In the genomic region with DNA sequence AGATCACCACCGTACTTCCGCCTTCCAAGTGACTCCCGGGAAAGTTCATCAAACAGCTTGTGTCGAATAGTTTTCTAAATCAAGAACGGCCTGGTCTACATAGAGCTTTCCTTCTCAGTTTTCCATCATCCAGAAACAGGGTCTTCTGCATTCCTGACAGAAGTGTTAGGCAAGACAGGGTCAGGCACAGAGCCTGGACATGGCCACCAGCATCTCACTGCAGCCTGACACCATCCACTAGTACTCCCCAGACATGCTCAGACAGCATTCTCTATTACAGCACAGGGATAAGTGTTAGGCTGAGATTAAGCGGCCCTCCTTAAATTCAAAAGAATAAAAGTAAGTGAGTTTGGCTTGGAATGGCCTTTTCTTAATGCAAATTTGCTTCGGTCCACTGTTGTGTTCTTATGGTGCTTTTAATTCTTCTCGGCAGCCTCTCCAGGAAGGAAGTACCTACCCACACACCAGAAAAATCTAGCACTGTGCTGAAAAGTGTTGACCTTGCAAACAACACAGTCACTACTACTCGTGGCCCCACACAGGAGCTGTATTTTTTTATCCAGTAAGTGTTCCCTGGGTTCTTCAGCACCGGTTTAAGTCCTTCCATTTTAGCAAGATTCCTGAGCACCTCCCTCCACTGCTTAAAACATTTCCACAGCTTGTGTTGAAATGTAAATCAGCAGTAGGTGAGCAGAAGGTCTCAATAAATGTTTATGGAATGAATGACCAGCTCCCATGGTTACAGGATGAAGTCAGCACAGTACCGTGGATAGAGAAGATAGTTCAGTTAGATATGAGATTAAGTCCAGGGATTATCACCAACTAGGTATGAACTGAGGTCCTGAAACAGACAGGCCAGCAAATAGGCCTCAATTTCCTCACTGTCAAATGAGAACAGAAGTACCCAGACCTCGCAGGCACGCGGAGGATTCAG, we compare ENCODE assay signal across 11 cellular contexts. TPM values are rescaled to one million over a fixed set of nuclear protein-coding genes. Genes with fewer than 3 reads are reported as not detected.
DNase-seq lines count a peak whose midpoint lies in the region; ATAC-seq and TF ChIP-seq lines count a peak whose summit lies in the region.
"Had no signal": no experiment of that assay in that cellular context is flagged by ENCODE, and none has a peak within 500 bp of the region (broad histone marks: within the 10 kb centered on the region; RNA-seq: fewer than 3 reads in every experiment).

No MANE protein-coding gene starts in this region.

- H3K9me3 ChIP-seq in cardiac muscle cell (ENCODE audit: low read depth), result no peaks in the 10 kb centered on the region
- no peaks in the 10 kb centered on the region for H3K9me3 ChIP-seq in thyroid gland
- no peaks in the 10 kb centered on the region for H3K9me3 ChIP-seq in testis
- H3K9me3 ChIP-seq: ovary had no signal

- TF ChIP-seq POLR2A in thyroid gland (IDR thresholded peaks at IDR 0.05) (no peak), testis (IDR thresholded peaks at IDR 0.05) (no peak)

- 69 to 71% methylated on average over 14 of the region's 14 CpGs for WGBS in thyroid gland, 2 donors
- WGBS in testis, 2 donors, result 84 to 87% methylated on average over 14 of the region's 14 CpGs

- H3K27ac ChIP-seq in cardiac muscle cell (peak overlapping the region; percentile 10), thyroid gland (peak overlapping the region in 2 of 3 donors; percentile 20 to 39), testis (no peak overlapping the region)
- H3K27ac ChIP-seq: C4-2B, ovary had no signal

- H3K4me3 ChIP-seq in cardiac muscle cell (no peak overlapping the region), thyroid gland (replicated peaks in 1 of 3) (no peak overlapping the region), testis (no peak overlapping the region)
- H3K4me3 ChIP-seq: ovary had no signal

- H3K4me1 ChIP-seq in cardiac muscle cell (ENCODE audit: low read depth), result peaks cover 6% of the 10 kb centered on the region
- peaks cover 12 to 21% of the 10 kb centered on the region in 2 donors for H3K4me1 ChIP-seq in thyroid gland
- H3K4me1 ChIP-seq in testis, result no peaks in the 10 kb centered on the region

- ATAC-seq in Right ventricle myocardium inferior, result no peak
- ATAC-seq in activated naive CD4-positive, alpha-beta T cell treated with anti-CD3 and anti-CD28 coated beads, Interleukin-2, amount 50 U/mL, for 72 hours, result no peak

- H3K9me3 Mint-ChIP-seq in activated naive CD4-positive, alpha-beta T cell treated with anti-CD3 and anti-CD28 coated beads, Interleukin-2, amount 50 U/mL, for 72 hours, result no peaks in the 10 kb centered on the region

- H3K36me3 ChIP-seq in cardiac muscle cell, result no peaks in the 10 kb centered on the region
- H3K36me3 ChIP-seq in thyroid gland, result peaks cover 0 to 4% of the 10 kb centered on the region in 2 donors
- H3K36me3 ChIP-seq in testis (ENCODE audit: low read depth, missing control alignments), result no peaks in the 10 kb centered on the region
- H3K36me3 ChIP-seq: ovary had no signal

- H3K36me3 Mint-ChIP-seq in activated naive CD4-positive, alpha-beta T cell treated with anti-CD3 and anti-CD28 coated beads, Interleukin-2, amount 50 U/mL, for 72 hours, result peaks cover 5 to 43% of the 10 kb centered on the region in 2 donors

- TF ChIP-seq CTCF in cardiac muscle cell (IDR thresholded peaks at IDR 0.05; ENCODE audit: low read depth, low read length) (no peak), thyroid gland (IDR thresholded peaks at IDR 0.05) (no peak), testis (IDR thresholded peaks at IDR 0.05) (no peak)

- peak overlapping the region; percentile 69 for H3K27ac Mint-ChIP-seq in activated naive CD4-positive, alpha-beta T cell treated with anti-CD3 and anti-CD28 coated beads, Interleukin-2, amount 50 U/mL, for 72 hours

- no peaks in the 10 kb centered on the region for H3K27me3 ChIP-seq in cardiac muscle cell
- no peaks in the 10 kb centered on the region for H3K27me3 ChIP-seq in thyroid gland
- H3K27me3 ChIP-seq in testis, result no peaks in the 10 kb centered on the region
- H3K27me3 ChIP-seq: ovary had no signal

- no peak for DNase-seq in cardiac muscle cell (ENCODE audit: low read depth in 1 of 2, low spot score in 1 of 2)
- DNase-seq in Right ventricle myocardium inferior (ENCODE audit: missing footprints), result no peak
- no peak for DNase-seq in activated naive CD4-positive, alpha-beta T cell treated with anti-CD3 and anti-CD28 coated beads, Interleukin-2, amount 50 U/mL, for 72 hours (ENCODE audit: low spot score in 2 of 2)
- peak; percentile 42 for DNase-seq in kidney tubule cell (ENCODE audit: low spot score)
- DNase-seq in thyroid gland, result no peak
- no peak for DNase-seq in mesenteric fat pad (ENCODE audit: low spot score)
- DNase-seq in testis, result no peak
- DNase-seq in NCI-H1092 (lab: John Stamatoyannopoulos, UW), result no peak
- DNase-seq: NCI-H1436, ovary had no signal

- intact Hi-C loops in Right ventricle myocardium inferior (cut with DNase I) (no loop called here), thyroid gland (cut with DNase I) (no loop called here), testis (cut with DNase I; ENCODE audit: low total_unique reads) (no loop called here)

RNA-seq across cellular contexts. Expression of gene SETD3, which starts 44.1 kb away (rescaled TPM):
- total RNA-seq in cardiac muscle cell (59.4 and 67.5 TPM in 2 replicates), Right ventricle myocardium inferior (97.2 TPM), thyroid gland (100 to 1,000 TPM; 119 to 141 (median 130) TPM), mesenteric fat pad (61.5 TPM), testis (100 to 1,000 TPM; 135 to 160 TPM)
- polyA plus RNA-seq in cardiac muscle cell (60.1 and 71.4 TPM in 2 replicates), testis (ENCODE audit: insufficient read depth, low read depth, low replicate concordance) (186 TPM)
- 10 to 100 TPM; 42.3 to 49.8 TPM for total RNA-seq in activated naive CD4-positive, alpha-beta T cell treated with anti-CD3 and anti-CD28 coated beads, Interleukin-2, amount 50 U/mL, for 72 hours

RNA-seq across cellular contexts. Expression of gene CCNK, which starts 44.7 kb away (rescaled TPM):
- total RNA-seq in cardiac muscle cell (14.2 and 17.3 TPM in 2 replicates), Right ventricle myocardium inferior (29.2 TPM), thyroid gland (10 to 100 TPM; 14.4 to 36.9 (median 24.4) TPM), mesenteric fat pad (48.2 TPM), testis (10 to 100 TPM; 69.1 to 73.1 TPM)
- polyA plus RNA-seq in cardiac muscle cell (13.3 and 13.7 TPM in 2 replicates), testis (ENCODE audit: insufficient read depth, low read depth, low replicate concordance) (134 TPM)
- 10 to 100 TPM; 86.8 to 90.8 TPM for total RNA-seq in activated naive CD4-positive, alpha-beta T cell treated with anti-CD3 and anti-CD28 coated beads, Interleukin-2, amount 50 U/mL, for 72 hours

Comparison
In these comparisons a context has a peak if more than half of its experiments do, and no peak if none do; other contexts are left out.
1. H3K27ac ChIP-seq: peak in cardiac muscle cell (single experiment) and thyroid gland (2 of 3); none in testis (0 of 2).